In the genomic region with DNA sequence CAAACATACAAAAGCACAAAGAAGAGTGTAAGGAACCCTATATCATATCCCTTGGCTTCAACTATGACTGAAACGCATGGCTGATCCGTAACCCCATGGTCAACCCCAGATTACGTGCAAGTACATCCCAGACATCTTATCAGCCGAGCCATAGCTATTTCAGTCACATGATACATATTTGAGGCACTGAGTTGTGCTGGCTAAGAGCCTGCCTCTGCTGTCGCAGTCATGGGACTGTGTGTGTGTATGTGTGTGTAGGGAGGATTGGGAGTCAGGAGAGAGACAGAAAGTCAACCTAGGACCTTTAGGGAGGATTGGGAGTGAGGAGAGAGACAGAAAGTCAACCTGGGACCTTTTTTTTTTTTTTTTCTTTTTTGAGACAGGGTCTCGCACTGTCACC, we compare ENCODE assay signal across 17 cellular contexts. TPM values are rescaled to one million over a fixed set of nuclear protein-coding genes. Genes with fewer than 3 reads are reported as not detected.
DNase-seq lines count a peak whose midpoint lies in the region; ATAC-seq, FAIRE-seq and TF ChIP-seq lines count a peak whose summit lies in the region.
"Had no signal": no experiment of that assay in that cellular context is flagged by ENCODE, and none has a peak within 500 bp of the region (broad histone marks: within the 10 kb centered on the region; RNA-seq: fewer than 3 reads in every experiment).

No MANE protein-coding gene starts in this region.

- TF ChIP-seq CTCF in fibroblast of pulmonary artery (IDR thresholded peaks at IDR 0.05; ENCODE audit: low read length, missing control alignments) (no peak), Caco-2 (IDR thresholded peaks at IDR 0.05; ENCODE audit: insufficient read depth in 1 of 2, low read depth in 1 of 2, low read length in 1 of 2, severe bottlenecking in 1 of 2, unreplicated experiment in 1 of 2) (no peak)

- peak overlapping the region in 1 of 10 donors; percentile 8 for H3K4me3 Mint-ChIP-seq in naive thymus-derived CD4-positive, alpha-beta T cell
- no peak overlapping the region for H3K4me3 Mint-ChIP-seq in Caco-2 (ENCODE audit: unreplicated experiment)
- H3K4me3 Mint-ChIP-seq in activated CD8-positive, alpha-beta T cell treated with anti-CD3 and anti-CD28 coated beads, Interleukin-2, amount 10 ng/mL, durations not matched to agents 7 days and 5 days = no peak overlapping the region
- H3K4me3 Mint-ChIP-seq: activated T-helper 17 cell treated with anti-CD3 and anti-CD28 coated beads, Interleukin-2, amount 50 U/mL, for 72 hours had no signal

- intact Hi-C loops in naive thymus-derived CD4-positive, alpha-beta T cell (cut with micrococcal nuclease) = no loop called here
- intact Hi-C loops in Caco-2 (cut with micrococcal nuclease; ENCODE audit: unreplicated experiment) = no loop called here

- peaks cover under 1 to 9% of the 10 kb centered on the region in 2 donors for H3K4me1 ChIP-seq in naive thymus-derived CD4-positive, alpha-beta T cell (ENCODE audit: control insufficient read depth in 2 of 2, insufficient read depth in 2 of 2, low read length in 2 of 2)
- no peaks in the 10 kb centered on the region for H3K4me1 ChIP-seq in Caco-2

- peaks cover 0 to 2% (median 0%) of the 10 kb centered on the region in 11 donors for H3K9me3 Mint-ChIP-seq in naive thymus-derived CD4-positive, alpha-beta T cell
- H3K9me3 Mint-ChIP-seq in Caco-2 (ENCODE audit: unreplicated experiment) = no peaks in the 10 kb centered on the region
- H3K9me3 Mint-ChIP-seq in activated CD8-positive, alpha-beta T cell treated with anti-CD3 and anti-CD28 coated beads, Interleukin-2, amount 10 ng/mL, durations not matched to agents 7 days and 5 days (ENCODE audit: insufficient read depth) = peaks cover 3% of the 10 kb centered on the region
- H3K9me3 Mint-ChIP-seq: activated T-helper 17 cell treated with anti-CD3 and anti-CD28 coated beads, Interleukin-2, amount 50 U/mL, for 72 hours had no signal

- CTCF ChIA-PET in naive thymus-derived CD4-positive, alpha-beta T cell (lab: Charles Lee) = interaction anchor here (0.8 to 1.6 kb wide), 2 partner anchors 89 to 322 kb away, joined by 4 read pairs; no protein-coding TSS in a partner anchor
- CTCF ChIA-PET in Caco-2 (lab: Charles Lee) = interaction anchor here (0.7 kb wide), 2 partner anchors 90 kb away, joined by 3 to 4 read pairs; no protein-coding TSS in a partner anchor
- CTCF ChIA-PET in activated CD8-positive, alpha-beta T cell treated with anti-CD3 and anti-CD28 coated beads, Interleukin-2, amount 10 ng/mL, durations not matched to agents 7 days and 5 days (lab: Charles Lee) = interaction anchor here (0.7 to 2.3 kb wide), 4 partner anchors 23 to 226 kb away, joined by 3 to 12 read pairs (median 3); no protein-coding TSS in a partner anchor

- no peak overlapping the region for H3K27ac ChIP-seq in naive thymus-derived CD4-positive, alpha-beta T cell (ENCODE audit: low read depth, low read length)
- H3K27ac ChIP-seq: esophagus muscularis mucosa had no signal

- no peak for ATAC-seq in naive thymus-derived CD4-positive, alpha-beta T cell
- no peak for ATAC-seq in HG02840 (IDR thresholded peaks at IDR 0.05; ENCODE audit: low FRiP score, unreplicated experiment)
- ATAC-seq in GM18870 (IDR thresholded peaks at IDR 0.05; ENCODE audit: unreplicated experiment) = no peak
- ATAC-seq in activated CD8-positive, alpha-beta T cell treated with anti-CD3 and anti-CD28 coated beads, Interleukin-2, amount 10 ng/mL, durations not matched to agents 7 days and 5 days = no peak
- ATAC-seq: activated T-helper 17 cell treated with anti-CD3 and anti-CD28 coated beads, Interleukin-2, amount 50 U/mL, for 72 hours; SK-N-SH treated with all-trans-retinoic acid at 6 μM for 48 hours had no signal

- POLR2A ChIA-PET in naive thymus-derived CD4-positive, alpha-beta T cell (lab: Charles Lee) = interaction anchor here (0.6 kb wide), 2 partner anchors 19 to 138 kb away, joined by 3 to 4 read pairs; no protein-coding TSS in a partner anchor
- POLR2A ChIA-PET in Caco-2 (lab: Charles Lee) = no interaction called here
- POLR2A ChIA-PET in activated CD8-positive, alpha-beta T cell treated with anti-CD3 and anti-CD28 coated beads, Interleukin-2, amount 10 ng/mL, durations not matched to agents 7 days and 5 days (lab: Charles Lee) = no interaction called here

- no TSS peak for BruUV-seq in Caco-2 (replicated peaks; lab: Mats Ljungman, UMichigan)

- no peaks in the 10 kb centered on the region for H3K27me3 Mint-ChIP-seq in naive thymus-derived CD4-positive, alpha-beta T cell
- H3K27me3 Mint-ChIP-seq in Caco-2 (ENCODE audit: insufficient read depth, unreplicated experiment) = no peaks in the 10 kb centered on the region
- H3K27me3 Mint-ChIP-seq in activated CD8-positive, alpha-beta T cell treated with anti-CD3 and anti-CD28 coated beads, Interleukin-2, amount 10 ng/mL, durations not matched to agents 7 days and 5 days (ENCODE audit: low read depth) = no peaks in the 10 kb centered on the region
- H3K27me3 Mint-ChIP-seq: activated T-helper 17 cell treated with anti-CD3 and anti-CD28 coated beads, Interleukin-2, amount 50 U/mL, for 72 hours had no signal

- peaks cover 0 to 24% (median 5%) of the 10 kb centered on the region in 3 experiments for H3K36me3 ChIP-seq in naive thymus-derived CD4-positive, alpha-beta T cell (ENCODE audit: control insufficient read depth in 2 of 3, insufficient read depth in 3 of 3, low read length in 3 of 3)
- H3K36me3 ChIP-seq in Caco-2 (ENCODE audit: control insufficient read depth, insufficient read depth, low read length) = peaks cover 2% of the 10 kb centered on the region; the same call in 1 of the 2 replicates

- FAIRE-seq in RCC 7860 (lab: Jason Lieb, UNC) = no peak
- FAIRE-seq: GM12878, H54 had no signal

- no peaks in the 10 kb centered on the region for H3K9me3 ChIP-seq in naive thymus-derived CD4-positive, alpha-beta T cell (ENCODE audit: control insufficient read depth in 2 of 3, low read length in 3 of 3)
- no peaks in the 10 kb centered on the region for H3K9me3 ChIP-seq in Caco-2
- H3K9me3 ChIP-seq: esophagus muscularis mucosa had no signal

- H3K27me3 ChIP-seq in naive thymus-derived CD4-positive, alpha-beta T cell (ENCODE audit: control insufficient read depth in 2 of 2, insufficient read depth in 2 of 2, low read length in 2 of 2) = no peaks in the 10 kb centered on the region
- H3K27me3 ChIP-seq in Caco-2 (replicated peaks; ENCODE audit: control insufficient read depth, insufficient read depth, low read length) = no peaks in the 10 kb centered on the region
- H3K27me3 ChIP-seq: esophagus muscularis mucosa had no signal

- DNase-seq in A172 (ENCODE audit: low spot score) (peak; percentile 23), RCC 7860 (ENCODE audit: low spot score) (peak; percentile 9), fibroblast of pulmonary artery (ENCODE audit: low read depth) (peak; percentile 82), Caco-2 (no peak)
- no peak for DNase-seq in naive thymus-derived CD4-positive, alpha-beta T cell
- DNase-seq in activated CD8-positive, alpha-beta T cell treated with anti-CD3 and anti-CD28 coated beads, Interleukin-2, amount 10 ng/mL, durations not matched to agents 7 days and 5 days = no peak
- DNase-seq: central memory CD4-positive, alpha-beta T cell; DMS53; NCI-H146 had no signal

- H3K4me1 Mint-ChIP-seq in naive thymus-derived CD4-positive, alpha-beta T cell = peaks cover 29 to 70% (median 51%) of the 10 kb centered on the region in 7 donors
- no peaks in the 10 kb centered on the region for H3K4me1 Mint-ChIP-seq in Caco-2 (ENCODE audit: low read depth, unreplicated experiment)
- H3K4me1 Mint-ChIP-seq in activated CD8-positive, alpha-beta T cell treated with anti-CD3 and anti-CD28 coated beads, Interleukin-2, amount 10 ng/mL, durations not matched to agents 7 days and 5 days (ENCODE audit: low read depth) = peaks cover 11% of the 10 kb centered on the region

- H3K27ac Mint-ChIP-seq in naive thymus-derived CD4-positive, alpha-beta T cell = peak overlapping the region in 6 of 9 donors; percentile 22 to 85 (median 54)
- H3K27ac Mint-ChIP-seq in Caco-2 (ENCODE audit: unreplicated experiment) = no peak overlapping the region
- no peak overlapping the region for H3K27ac Mint-ChIP-seq in activated CD8-positive, alpha-beta T cell treated with anti-CD3 and anti-CD28 coated beads, Interleukin-2, amount 10 ng/mL, durations not matched to agents 7 days and 5 days

- H3K36me3 Mint-ChIP-seq in naive thymus-derived CD4-positive, alpha-beta T cell = peaks cover 14 to 46% (median 40%) of the 10 kb centered on the region in 5 donors
- H3K36me3 Mint-ChIP-seq in Caco-2 (ENCODE audit: insufficient read depth, unreplicated experiment) = no peaks in the 10 kb centered on the region
- H3K36me3 Mint-ChIP-seq in activated CD8-positive, alpha-beta T cell treated with anti-CD3 and anti-CD28 coated beads, Interleukin-2, amount 10 ng/mL, durations not matched to agents 7 days and 5 days (ENCODE audit: low read depth) = peaks cover 48% of the 10 kb centered on the region

- H3K4me3 ChIP-seq in fibroblast of pulmonary artery (replicated peaks; ENCODE audit: low read depth, low read length) = no peak overlapping the region
- H3K4me3 ChIP-seq in naive thymus-derived CD4-positive, alpha-beta T cell (ENCODE audit: low read length) = no peak overlapping the region
- no peak overlapping the region for H3K4me3 ChIP-seq in Caco-2 (ENCODE audit: low read depth, low read length)
- H3K4me3 ChIP-seq: esophagus muscularis mucosa, GM12878, smooth muscle cell had no signal

RNA-seq across cellular contexts. Expression of a gene that starts 8.4 kb away (rescaled TPM):
- total RNA-seq in A172 (2014; rRNA removed; shearing (Covaris generic)) = 5.3 and 9.4 TPM in 2 replicates
- total RNA-seq in naive thymus-derived CD4-positive, alpha-beta T cell = 100 to 1,000 TPM; 115 to 264 (median 160) TPM
- 100 to 1,000 TPM; 214 to 313 TPM for polyA plus RNA-seq in naive thymus-derived CD4-positive, alpha-beta T cell
- 34.6 and 40.3 TPM in 2 replicates for total RNA-seq in Caco-2 (2022)
- total RNA-seq in activated CD8-positive, alpha-beta T cell treated with anti-CD3 and anti-CD28 coated beads, Interleukin-2, amount 10 ng/mL, durations not matched to agents 7 days and 5 days = 100 to 1,000 TPM in 1 of 2 experiments, 10 to 100 TPM in 1; 99.1 to 109 TPM

Comparison
In these comparisons a context has a peak if more than half of its experiments do, and no peak if none do; other contexts are left out.
1. DNase-seq: peak in A172 (single experiment), RCC 7860 (single experiment) and fibroblast of pulmonary artery (single experiment); none in naive thymus-derived CD4-positive, alpha-beta T cell (0 of 9), Caco-2 (0 of 2) and activated CD8-positive, alpha-beta T cell treated with anti-CD3 and anti-CD28 coated beads, Interleukin-2, amount 10 ng/mL, durations not matched to agents 7 days and 5 days (single experiment).
2. H3K27ac Mint-ChIP-seq: peak in naive thymus-derived CD4-positive, alpha-beta T cell (6 of 9); none in Caco-2 (single experiment) and activated CD8-positive, alpha-beta T cell treated with anti-CD3 and anti-CD28 coated beads, Interleukin-2, amount 10 ng/mL, durations not matched to agents 7 days and 5 days (single experiment).